19 cellular contexts compared by ENCODE assay signal in the genomic region with DNA sequence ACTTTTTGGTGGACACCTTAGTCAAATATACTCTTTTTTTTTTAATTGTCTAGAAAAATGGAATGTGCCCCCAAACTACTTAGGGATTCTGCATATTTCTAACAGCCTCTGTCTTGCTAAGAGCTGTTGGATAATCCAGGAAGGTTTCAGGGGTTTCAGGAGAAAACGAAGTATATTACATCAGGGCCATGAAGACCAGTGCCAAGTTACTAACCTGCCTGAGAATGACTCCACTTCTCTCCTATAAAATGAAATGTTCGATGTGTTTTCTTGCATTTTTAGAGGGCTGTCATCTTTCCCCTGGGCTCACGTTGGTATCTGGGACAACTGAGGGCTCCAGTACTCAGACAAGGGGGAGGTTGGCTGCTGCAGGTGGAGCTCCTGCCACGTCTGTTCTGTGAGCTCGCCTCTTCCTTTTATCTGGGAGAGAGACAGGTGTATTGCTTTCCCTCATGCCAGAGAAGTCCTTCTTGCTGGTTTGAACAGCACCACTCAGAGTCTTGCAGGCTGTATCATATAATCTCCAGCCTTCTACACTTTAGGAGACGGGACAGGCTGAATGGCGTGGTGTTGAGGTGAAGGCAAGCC.
"Had no signal": no experiment of that assay in that cellular context is flagged by ENCODE, and none has a peak within 500 bp of the region (broad histone marks: within the 10 kb centered on the region; RNA-seq: fewer than 3 reads in every experiment).

No MANE protein-coding gene starts in this region.

- H3K27ac Mint-ChIP-seq: nephron; T-helper 2 cell treated with Interferon-gamma antibody and Interleukin-4, amounts not matched to agents 5 μg/mL and 100 μg/mL, for 36 hours had no signal

- H3K27me3 Mint-ChIP-seq: activated CD4-positive, alpha-beta T cell treated with anti-CD3 and anti-CD28 coated beads for 36 hours; activated naive CD8-positive, alpha-beta T cell treated with anti-CD3 and anti-CD28 coated beads for 36 hours; effector memory CD8-positive, alpha-beta T cell had no signal

- ATAC-seq: body of pancreas; effector memory CD8-positive, alpha-beta T cell had no signal

- H3K9me3 ChIP-seq: body of pancreas, esophagus squamous epithelium, thyroid gland had no signal

- H3K9me3 Mint-ChIP-seq: activated naive CD8-positive, alpha-beta T cell treated with anti-CD3 and anti-CD28 coated beads for 36 hours; effector memory CD8-positive, alpha-beta T cell; immature natural killer cell; nephron; T-helper 2 cell treated with Interferon-gamma antibody and Interleukin-4, amounts not matched to agents 5 μg/mL and 100 μg/mL, for 36 hours had no signal

- H3K27ac ChIP-seq: body of pancreas, thyroid gland had no signal

- H3K4me3 Mint-ChIP-seq: activated CD4-positive, alpha-beta T cell treated with anti-CD3 and anti-CD28 coated beads for 36 hours; effector memory CD8-positive, alpha-beta T cell; immature natural killer cell; nephron; T-helper 2 cell treated with Interferon-gamma antibody and Interleukin-4, amounts not matched to agents 5 μg/mL and 100 μg/mL, for 36 hours had no signal

- H3K36me3 Mint-ChIP-seq: immature natural killer cell had no signal

- H3K36me3 ChIP-seq: esophagus squamous epithelium, thyroid gland had no signal

- H3K4me3 ChIP-seq: body of pancreas, esophagus squamous epithelium, thyroid gland had no signal

- FAIRE-seq: TTC549 had no signal

- H3K27me3 ChIP-seq: body of pancreas, esophagus squamous epithelium, thyroid gland had no signal

- DNase-seq: activated CD4-positive, alpha-beta T cell treated with anti-CD3 and anti-CD28 coated beads for 36 hours; activated CD4-positive, alpha-beta T cell treated with anti-CD3 and anti-CD28 coated beads, Interleukin-2, amount 50 U/mL, for 48 hours; activated gamma-delta T cell treated with Interleukin-2 at 50 U/mL for 16 hours; activated naive CD8-positive, alpha-beta T cell treated with anti-CD3 and anti-CD28 coated beads for 36 hours; amygdala; effector memory CD8-positive, alpha-beta T cell; esophagus squamous epithelium; immature natural killer cell; kidney glomerular epithelial cell; retina; stimulated activated CD4-positive, alpha-beta T cell treated with anti-CD3 and anti-CD28 coated beads, Interleukin-12 subunit alpha, Interleukin-12 subunit beta, amount 100 ng/mL, for 4 hours; stimulated activated CD4-positive, alpha-beta T cell treated with anti-CD3 and anti-CD28 coated beads, Interleukin-1b, Interleukin-23, amount 100 ng/mL, for 48 hours; stimulated activated CD8-positive, alpha-beta memory T cell treated with anti-CD3 and anti-CD28 coated beads, Interleukin-4, amount 100 ng/mL, for 48 hours; stimulated activated naive CD4-positive, alpha-beta T cell treated with Interleukin-2 at 50 U/mL for 16 hours; thyroid gland had no signal
